ENCODE assay signal across 8 cellular contexts in genomic region chr16:21521048-21521389, GRCh38.
DNase-seq lines count a peak whose midpoint lies in the region; TF ChIP-seq lines count a peak whose summit lies in the region.
"Not testable (repeated sequence)": the region's sequence is repeated elsewhere in the genome, so short reads cannot be mapped to it uniquely, and the experiment has no call there.

No MANE protein-coding gene starts in this region.

- H3K9me3 ChIP-seq in H9 (ENCODE audit: control insufficient read depth, low read depth, low read length); OCI-LY7 (ENCODE audit: low read length); endodermal cell (ENCODE audit: control insufficient read depth, low read length); iPS-18c (ENCODE audit: control insufficient read depth, insufficient read depth, low read length); stomach smooth muscle (ENCODE audit: control insufficient read depth in 2 of 2, low read length in 2 of 2): not testable (repeated sequence)

- not testable (repeated sequence) for H2BK15ac ChIP-seq in H9 (ENCODE audit: low read depth, low read length)

- not testable (repeated sequence) for H2BK12ac ChIP-seq in H9 (ENCODE audit: insufficient read length, low read depth, low read length)

- H2BK5ac ChIP-seq in H9 (ENCODE audit: insufficient read length, low read length) = not testable (repeated sequence)

- not testable (repeated sequence) for H2AFZ ChIP-seq in ACC112 (ENCODE audit: low read length, unreplicated experiment); H9 (ENCODE audit: low read length); OCI-LY7 (ENCODE audit: low read length)

- CTCF ChIA-PET in OCI-LY7 (lab: Charles Lee; ENCODE audit: unreplicated experiment) = not testable (repeated sequence)

- H3K79me2 ChIP-seq in ACC112 (ENCODE audit: control insufficient read depth, insufficient read depth, low read length, unreplicated experiment) (peaks cover 30% of the 10 kb centered on the region), H9 (ENCODE audit: insufficient read depth, low read length) (peaks cover 17% of the 10 kb centered on the region; the same call in 1 of the 2 replicates), OCI-LY7 (ENCODE audit: insufficient read depth, low read depth, low read length) (peaks cover 28% of the 10 kb centered on the region)

- H3K4me2 ChIP-seq in H9 (ENCODE audit: insufficient read depth, insufficient read length, low read length) (peak overlapping the region; percentile 50), OCI-LY7 (ENCODE audit: low read length) (peak overlapping the region; percentile 37; the same call in 1 of the 2 replicates)

- peaks cover 23% of the 10 kb centered on the region for H3K4me1 ChIP-seq in ACC112 (ENCODE audit: control insufficient read depth, insufficient read depth, low read length, unreplicated experiment)
- H3K4me1 ChIP-seq in H9 (ENCODE audit: insufficient read depth, low read length); endodermal cell (ENCODE audit: control insufficient read depth, insufficient read depth, low read length): not testable (repeated sequence)
- peaks cover 19% of the 10 kb centered on the region for H3K4me1 ChIP-seq in OCI-LY7 (ENCODE audit: insufficient read depth, low read length, poor library complexity, severe bottlenecking)
- peaks cover 15% of the 10 kb centered on the region for H3K4me1 ChIP-seq in stomach smooth muscle (ENCODE audit: control insufficient read depth, insufficient read depth, low read length)

- not testable (repeated sequence) for H4K91ac ChIP-seq in H9 (ENCODE audit: insufficient read length, low read depth, low read length)

- H3K36me3 Mint-ChIP-seq in H9 (ENCODE audit: insufficient read depth in 1 of 3, low read depth in 3 of 3) = peaks cover 8 to 24% (median 13%) of the 10 kb centered on the region in 3 experiments
- not testable (repeated sequence) for H3K36me3 Mint-ChIP-seq in activated naive CD8-positive, alpha-beta T cell; endodermal cell (ENCODE audit: low read depth); neural crest cell (ENCODE audit: low read depth)

- H2BK120ac ChIP-seq in H9 (ENCODE audit: low read depth, low read length, poor library complexity, severe bottlenecking) = not testable (repeated sequence)

- not testable (repeated sequence) for BruUV-seq in OCI-LY7 (replicated peaks; lab: Mats Ljungman, UMichigan)

- peak overlapping the region; percentile 55 for H3K9ac ChIP-seq in H9 (ENCODE audit: extremely low read depth, insufficient read length, low read length)
- peak overlapping the region; percentile 95 for H3K9ac ChIP-seq in endodermal cell (ENCODE audit: extremely low read depth, low read length, poor library complexity, severe bottlenecking)
- not testable (repeated sequence) for H3K9ac ChIP-seq in stomach smooth muscle (ENCODE audit: low read length in 2 of 2)

- intact Hi-C loops in OCI-LY7 (cut with micrococcal nuclease; ENCODE audit: unreplicated experiment) = not testable (repeated sequence)

- H3T11ph ChIP-seq in H9 (ENCODE audit: low read length) = not testable (repeated sequence)

- H3K27ac ChIP-seq in ACC112 (ENCODE audit: low read depth, low read length) (peak overlapping the region; percentile 96; the same call in 1 of the 2 replicates), H9 (ENCODE audit: insufficient read length, low read depth, low read length) (peak overlapping the region; percentile 68), endodermal cell (ENCODE audit: low read depth, low read length) (peak overlapping the region; percentile 96), stomach smooth muscle (ENCODE audit: low read length) (peak overlapping the region; percentile 58)
- H3K27ac ChIP-seq in OCI-LY7 (ENCODE audit: low read depth, low read length, poor library complexity, severe bottlenecking) = not testable (repeated sequence)

- H2BK20ac ChIP-seq in H9 (ENCODE audit: low read depth, low read length, poor library complexity, severe bottlenecking) = not testable (repeated sequence)

- no CpG with 5 or more reads among the region's 8 CpGs for WGBS in H9 (ENCODE audit: extremely low coverage, insufficient read length, low lambda C conversion rate)
- WGBS in endodermal cell (ENCODE audit: insufficient coverage in 1 of 2, insufficient read length in 1 of 2), 2 experiments = 0 to 1% methylated on average over 1 to 6 of the region's 8 CpGs

- H3K79me1 ChIP-seq in H9 (ENCODE audit: insufficient read depth, low read depth, low read length, poor library complexity, severe bottlenecking) = not testable (repeated sequence)

- H3K27me3 ChIP-seq in ACC112 (ENCODE audit: insufficient read depth, low read length); H9 (ENCODE audit: insufficient read depth, low read length); endodermal cell (ENCODE audit: control insufficient read depth, insufficient read depth, low read length, poor library complexity, severe bottlenecking); stomach smooth muscle (ENCODE audit: control insufficient read depth in 1 of 2, insufficient read depth in 2 of 2, low read length in 2 of 2): not testable (repeated sequence)

- H3K4ac ChIP-seq in H9 (ENCODE audit: low read depth, low read length) = not testable (repeated sequence)

- DNase-seq in H9; OCI-LY7 (ENCODE audit: low spot score); neural crest cell (ENCODE audit: low read depth, low spot score): not testable (repeated sequence)
- DNase-seq in endodermal cell = peak; percentile 74

- TF ChIP-seq CTCF in H9 (conservative IDR thresholded peaks at IDR 0.05); OCI-LY7 (conservative IDR thresholded peaks at IDR 0.05; ENCODE audit: low read length); endodermal cell (conservative IDR thresholded peaks at IDR 0.05); neural crest cell (conservative IDR thresholded peaks at IDR 0.05): not testable (repeated sequence)

- not testable (repeated sequence) for H4K5ac ChIP-seq in H9 (ENCODE audit: insufficient read length, low read depth, low read length)

- peak overlapping the region; percentile 98 to 99 (median 99) for H3K27ac Mint-ChIP-seq in H9
- H3K27ac Mint-ChIP-seq in activated naive CD8-positive, alpha-beta T cell = peak overlapping the region; percentile 58
- peak overlapping the region; percentile 99 for H3K27ac Mint-ChIP-seq in endodermal cell
- peak overlapping the region; percentile 92 for H3K27ac Mint-ChIP-seq in neural crest cell (ENCODE audit: unreplicated experiment)

- peak overlapping the region; percentile 80 to 96 for H3K4me3 Mint-ChIP-seq in H9
- H3K4me3 Mint-ChIP-seq in activated naive CD8-positive, alpha-beta T cell = not testable (repeated sequence)
- H3K4me3 Mint-ChIP-seq in endodermal cell = peak overlapping the region; percentile 95
- peak overlapping the region; percentile 81 for H3K4me3 Mint-ChIP-seq in neural crest cell

- not testable (repeated sequence) for H4K8ac ChIP-seq in H9 (replicated peaks; ENCODE audit: insufficient read length, low read depth, low read length)

- not testable (repeated sequence) for H3K9me2 ChIP-seq in OCI-LY7 (ENCODE audit: insufficient read depth, low read length)

- H3K4me1 Mint-ChIP-seq in H9 (peaks cover 20 to 23% of the 10 kb centered on the region in 2 experiments), endodermal cell (peaks cover 15% of the 10 kb centered on the region), neural crest cell (peaks cover 34% of the 10 kb centered on the region)
- H3K4me1 Mint-ChIP-seq in activated naive CD8-positive, alpha-beta T cell (ENCODE audit: low read depth) = not testable (repeated sequence)

- not testable (repeated sequence) for H3K56ac ChIP-seq in H9 (ENCODE audit: insufficient read length, low read depth, low read length)

- peak overlapping the region; percentile 54 for H3K18ac ChIP-seq in H9 (ENCODE audit: insufficient read length, low read depth, low read length)

- H3K27me3 Mint-ChIP-seq in H9 (ENCODE audit: low read depth); activated naive CD8-positive, alpha-beta T cell: not testable (repeated sequence)
- H3K27me3 Mint-ChIP-seq in endodermal cell (ENCODE audit: insufficient read depth) (peaks cover 10% of the 10 kb centered on the region), neural crest cell (ENCODE audit: low read depth) (peaks cover 12% of the 10 kb centered on the region)

- not testable (repeated sequence) for H3K23ac ChIP-seq in H9 (ENCODE audit: insufficient read length, low read depth, low read length)

- POLR2A ChIA-PET in OCI-LY7 (lab: Charles Lee) = not testable (repeated sequence)

- H2AK5ac ChIP-seq in H9 (ENCODE audit: insufficient read length, low read length) = not testable (repeated sequence)

- peaks cover 13% of the 10 kb centered on the region for H3K23me2 ChIP-seq in H9 (ENCODE audit: insufficient read length, low read depth, low read length, poor library complexity, severe bottlenecking)

- H4K20me1 ChIP-seq in H9 (ENCODE audit: control insufficient read depth, insufficient read depth, insufficient read length); OCI-LY7 (ENCODE audit: insufficient read depth, low read length): not testable (repeated sequence)

- H3K4me3 ChIP-seq in ACC112 (ENCODE audit: low read depth, low read length) = peak overlapping the region; percentile 99; the same call in 1 of the 2 replicates
- not testable (repeated sequence) for H3K4me3 ChIP-seq in OCI-LY7 (ENCODE audit: low read depth, low read length, poor library complexity, severe bottlenecking); stomach smooth muscle (ENCODE audit: low read length in 2 of 2)
- H3K4me3 ChIP-seq in endodermal cell (ENCODE audit: low read length) = peak overlapping the region; percentile 77
- H3K4me3 ChIP-seq in iPS-18c (ENCODE audit: insufficient read depth, low read depth, low read length) = peak overlapping the region; percentile 50

- H3K9me3 Mint-ChIP-seq in H9; activated naive CD8-positive, alpha-beta T cell (ENCODE audit: low read depth); endodermal cell; neural crest cell: not testable (repeated sequence)

- not testable (repeated sequence) for H3K36me3 ChIP-seq in ACC112 (ENCODE audit: insufficient read depth, low read length); endodermal cell (ENCODE audit: control insufficient read depth, insufficient read depth, low read length); stomach smooth muscle (ENCODE audit: control insufficient read depth in 2 of 2, insufficient read depth in 2 of 2, low read length in 2 of 2)
- H3K36me3 ChIP-seq in OCI-LY7 (ENCODE audit: insufficient read depth, low read length) = peaks cover 13% of the 10 kb centered on the region

- H3K14ac ChIP-seq in H9 (ENCODE audit: insufficient read depth, low read length) = peak overlapping the region; percentile 74; the same call in 1 of the 2 replicates
